Comparison of ENCODE assay signal across 21 cellular contexts in the genomic region with DNA sequence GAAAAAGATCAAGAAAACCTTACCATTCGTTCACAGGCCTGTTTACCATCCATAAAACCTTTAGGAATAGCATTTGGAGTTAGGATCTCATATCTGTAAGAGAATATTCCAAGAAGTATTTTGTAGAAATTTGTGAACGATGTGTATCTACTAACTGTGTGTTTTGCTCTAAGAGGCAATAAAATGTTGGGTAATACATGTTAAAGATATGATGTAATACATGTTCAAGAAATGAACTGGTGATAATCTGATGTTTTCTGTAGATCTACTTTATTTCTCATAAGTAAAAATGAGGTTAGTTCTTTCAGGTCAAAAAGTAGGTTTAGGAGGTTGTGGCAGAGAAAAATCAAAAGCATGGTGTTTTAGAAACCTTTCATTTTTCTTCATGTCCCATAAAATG.
A peak's percentile ranks its signal among the peaks of the same experiment; 100 is the strongest.
DNase-seq lines count a peak whose midpoint lies in the region; ATAC-seq, FAIRE-seq and TF ChIP-seq lines count a peak whose summit lies in the region.
"Had no signal": no experiment of that assay in that cellular context is flagged by ENCODE, and none has a peak within 500 bp of the region (broad histone marks: within the 10 kb centered on the region; RNA-seq: fewer than 3 reads in every experiment).

No MANE protein-coding gene starts in this region.

- peak; percentile 70 for FAIRE-seq in A549 (lab: Jason Lieb, UNC)
- FAIRE-seq: G401.6, GM12892, GM18507, H54 had no signal

- H3K4me2 ChIP-seq in A549, result no peak overlapping the region
- H3K4me2 ChIP-seq in Karpas-422 (ENCODE audit: low read depth, low read length, poor library complexity, severe bottlenecking), result no peak overlapping the region
- H3K4me2 ChIP-seq in osteoblast (ENCODE audit: insufficient read depth, low read length), result no peak overlapping the region
- H3K4me2 ChIP-seq: BLaER1 treated with 17β-estradiol and CSF1 and Interleukin-3, amounts not matched to agents 10 nM and 100 nM; GM23338 had no signal

- H3K9me3 ChIP-seq in A549 (no peaks in the 10 kb centered on the region), Karpas-422 (ENCODE audit: low read length) (no peaks in the 10 kb centered on the region), osteoblast (ENCODE audit: low read depth, low read length) (no peaks in the 10 kb centered on the region), tibial artery (no peaks in the 10 kb centered on the region)
- H3K9me3 ChIP-seq: BLaER1 treated with 17β-estradiol and CSF1 and Interleukin-3, amounts not matched to agents 10 nM and 100 nM had no signal

- H3K4me1 ChIP-seq in A549 (no peaks in the 10 kb centered on the region), Karpas-422 (ENCODE audit: low read length) (no peaks in the 10 kb centered on the region), osteoblast (ENCODE audit: insufficient read depth, low read length) (no peaks in the 10 kb centered on the region), tibial artery (peaks cover 0 to 27% (median 0%) of the 10 kb centered on the region in 4 donors)
- H3K4me1 ChIP-seq: BLaER1 treated with 17β-estradiol and CSF1 and Interleukin-3, amounts not matched to agents 10 nM and 100 nM had no signal

- H4K20me1 ChIP-seq in Karpas-422 (ENCODE audit: insufficient read depth, low read depth, low read length) (no peaks in the 10 kb centered on the region), osteoblast (ENCODE audit: insufficient read depth, low read length) (no peaks in the 10 kb centered on the region)
- H4K20me1 ChIP-seq: BLaER1 treated with 17β-estradiol and CSF1 and Interleukin-3, amounts not matched to agents 10 nM and 100 nM had no signal

- TF ChIP-seq RAD21 in A549 (conservative IDR thresholded peaks at IDR 0.05 in 1 of 2, IDR thresholded peaks at IDR 0.05 in 1 of 2), result no peak

- no peaks in the 10 kb centered on the region for H3K9me2 ChIP-seq in Karpas-422 (replicated peaks; ENCODE audit: insufficient read depth, low read length)

- POLR2A ChIA-PET in A549 (lab: Yijun Ruan, JAX), result no interaction called here

- TF ChIP-seq CTCF in A549 (IDR thresholded peaks at IDR 0.05) (no peak), endothelial cell (IDR thresholded peaks at IDR 0.05; ENCODE audit: unreplicated experiment) (no peak), osteoblast (IDR thresholded peaks at IDR 0.05; ENCODE audit: extremely low read depth, low read depth, low read length) (no peak), tibial artery (IDR thresholded peaks at IDR 0.05) (no peak)

- no peak overlapping the region for H3K27ac ChIP-seq in A549
- no peak overlapping the region for H3K27ac ChIP-seq in Karpas-422 (ENCODE audit: low read length)
- no peak overlapping the region for H3K27ac ChIP-seq in osteoblast (ENCODE audit: low read depth, low read length)
- peak overlapping the region in 1 of 2 donors; percentile 7 for H3K27ac ChIP-seq in tibial artery
- H3K27ac ChIP-seq: BLaER1 treated with 17β-estradiol and CSF1 and Interleukin-3, amounts not matched to agents 10 nM and 100 nM had no signal

- H3K9me3 Mint-ChIP-seq in endothelial cell (ENCODE audit: unreplicated experiment), result no peaks in the 10 kb centered on the region
- H3K9me3 Mint-ChIP-seq: CD8-positive, alpha-beta T cell; GM23338 had no signal

- H3K27ac Mint-ChIP-seq in endothelial cell (ENCODE audit: unreplicated experiment), result no peak overlapping the region
- H3K27ac Mint-ChIP-seq: B cell; CD8-positive, alpha-beta T cell; GM23338 had no signal

- no peak for DNase-seq in A549 (ENCODE audit: low read depth in 1 of 2, low spot score in 1 of 2)
- peak; percentile 26 for DNase-seq in Karpas-422
- no peak for DNase-seq in endothelial cell (ENCODE audit: low spot score)
- peak; percentile 9 for DNase-seq in osteoblast (ENCODE audit: insufficient read length, low spot score, missing footprints)
- DNase-seq in tibial artery, result no peak
- DNase-seq in activated CD4-positive, alpha-beta T cell treated with anti-CD3 and anti-CD28 coated beads for 4 hours, result no peak
- DNase-seq: 8988T; CD8-positive, alpha-beta T cell; DMS 273 treated with DMSO at 0.1 percent for 48 hours; DMS53; DND-41; HCEC 1CT had no signal

- no peak overlapping the region for H3K9ac ChIP-seq in Karpas-422 (ENCODE audit: low read length)
- H3K9ac ChIP-seq: BLaER1 treated with 17β-estradiol and CSF1 and Interleukin-3, amounts not matched to agents 10 nM and 100 nM had no signal

- intact Hi-C loops in tibial artery (cut with DNase I; ENCODE audit: low total_unique reads), result no loop called here

- CTCF ChIA-PET in A549 (lab: Yijun Ruan, JAX), result interaction anchor here (0.8 to 1.3 kb wide), 4 partner anchors 10 to 135 kb away, joined by 3 to 5 read pairs (median 4); no protein-coding TSS in a partner anchor

- peaks cover 63% of the 10 kb centered on the region for H3K36me3 Mint-ChIP-seq in endothelial cell (ENCODE audit: low read depth, unreplicated experiment)

- H3K4me3 ChIP-seq in A549 (no peak overlapping the region), Karpas-422 (ENCODE audit: low read length) (no peak overlapping the region), osteoblast (ENCODE audit: insufficient read depth, low read length) (no peak overlapping the region), tibial artery (no peak overlapping the region)
- H3K4me3 ChIP-seq: BLaER1 treated with 17β-estradiol and CSF1 and Interleukin-3, amounts not matched to agents 10 nM and 100 nM; GM23338 had no signal

- H3K4me1 Mint-ChIP-seq in endothelial cell (ENCODE audit: unreplicated experiment), result no peaks in the 10 kb centered on the region
- H3K4me1 Mint-ChIP-seq: B cell, GM23338 had no signal

- TF ChIP-seq EP300 in A549 (IDR thresholded peaks at IDR 0.05), result no peak

- TF ChIP-seq POLR2A in A549 (IDR thresholded peaks at IDR 0.05; ENCODE audit: low read length), result no peak

- H3K27me3 ChIP-seq in Karpas-422 (ENCODE audit: low read length), result no peaks in the 10 kb centered on the region
- H3K27me3 ChIP-seq in osteoblast (ENCODE audit: insufficient read depth, low read length), result no peaks in the 10 kb centered on the region
- H3K27me3 ChIP-seq in tibial artery, result no peaks in the 10 kb centered on the region
- H3K27me3 ChIP-seq: BLaER1 treated with 17β-estradiol and CSF1 and Interleukin-3, amounts not matched to agents 10 nM and 100 nM had no signal

- H3K4me3 Mint-ChIP-seq in endothelial cell (ENCODE audit: unreplicated experiment), result peak overlapping the region; percentile 48
- H3K4me3 Mint-ChIP-seq: B cell; CD8-positive, alpha-beta T cell; GM23338 had no signal

- 47% methylated on average over 2 of the region's 2 CpGs for WGBS in A549 (ENCODE audit: missing lambda C conversion rate)

- H3K36me3 ChIP-seq in Karpas-422 (ENCODE audit: insufficient read depth, low read length), result no peaks in the 10 kb centered on the region
- peaks cover 32% of the 10 kb centered on the region for H3K36me3 ChIP-seq in osteoblast (ENCODE audit: insufficient read depth, low read length)
- H3K36me3 ChIP-seq in tibial artery, result peaks cover 74 to 91% (median 90%) of the 10 kb centered on the region in 3 donors

- H3K79me2 ChIP-seq in Karpas-422 (ENCODE audit: low read length) (no peaks in the 10 kb centered on the region), osteoblast (ENCODE audit: insufficient read depth, low read length) (no peaks in the 10 kb centered on the region)

- ATAC-seq in A549, result no peak
- no peak for ATAC-seq in HG03095 (IDR thresholded peaks at IDR 0.05; ENCODE audit: unreplicated experiment)
- ATAC-seq in HG02852 (IDR thresholded peaks at IDR 0.05; ENCODE audit: unreplicated experiment), result no peak
- ATAC-seq: CD8-positive, alpha-beta T cell; GM23338 had no signal

- peaks cover 7% of the 10 kb centered on the region for H3K27me3 Mint-ChIP-seq in endothelial cell (ENCODE audit: unreplicated experiment)
- H3K27me3 Mint-ChIP-seq: B cell had no signal

- H2AFZ ChIP-seq in Karpas-422 (ENCODE audit: low read length) (no peak overlapping the region), osteoblast (ENCODE audit: low read length) (no peak overlapping the region)
- H2AFZ ChIP-seq: GM23338 had no signal

TF ChIP-seq in A549, 52 proteins besides CTCF, POLR2A, EP300 and RAD21:
- no peak for TF ChIP-seq EHF (CRISPR knock-in tag; IDR thresholded peaks at IDR 0.05)
- TF ChIP-seq NPAS2 (CRISPR knock-in tag; IDR thresholded peaks at IDR 0.05; ENCODE audit: borderline replicate concordance), result no peak
- no peak for TF ChIP-seq HOXA7 (CRISPR knock-in tag; IDR thresholded peaks at IDR 0.05)
- TF ChIP-seq FOSL2 (IDR thresholded peaks at IDR 0.05), result no peak
- TF ChIP-seq FOSL2 (CRISPR knock-in tag; IDR thresholded peaks at IDR 0.05), result no peak
- no peak for TF ChIP-seq EHMT2 (IDR thresholded peaks at IDR 0.05; ENCODE audit: low read depth)
- TF ChIP-seq, protein P1, sequence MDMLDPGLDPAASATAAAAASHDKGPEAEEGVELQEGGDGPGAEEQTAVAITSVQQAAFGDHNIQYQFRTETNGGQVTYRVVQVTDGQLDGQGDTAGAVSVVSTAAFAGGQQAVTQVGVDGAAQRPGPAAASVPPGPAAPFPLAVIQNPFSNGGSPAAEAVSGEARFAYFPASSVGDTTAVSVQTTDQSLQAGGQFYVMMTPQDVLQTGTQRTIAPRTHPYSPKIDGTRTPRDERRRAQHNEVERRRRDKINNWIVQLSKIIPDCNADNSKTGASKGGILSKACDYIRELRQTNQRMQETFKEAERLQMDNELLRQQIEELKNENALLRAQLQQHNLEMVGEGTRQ (IDR thresholded peaks at IDR 0.05), result no peak
- no peak for TF ChIP-seq RFX5 (IDR thresholded peaks at IDR 0.05)
- no peak for TF ChIP-seq HDAC2 (IDR thresholded peaks at IDR 0.05)
- TF ChIP-seq SREBF2 (IDR thresholded peaks at IDR 0.05), result no peak
- no peak for TF ChIP-seq NR3C1 (IDR thresholded peaks at IDR 0.05)
- TF ChIP-seq, protein P2, sequence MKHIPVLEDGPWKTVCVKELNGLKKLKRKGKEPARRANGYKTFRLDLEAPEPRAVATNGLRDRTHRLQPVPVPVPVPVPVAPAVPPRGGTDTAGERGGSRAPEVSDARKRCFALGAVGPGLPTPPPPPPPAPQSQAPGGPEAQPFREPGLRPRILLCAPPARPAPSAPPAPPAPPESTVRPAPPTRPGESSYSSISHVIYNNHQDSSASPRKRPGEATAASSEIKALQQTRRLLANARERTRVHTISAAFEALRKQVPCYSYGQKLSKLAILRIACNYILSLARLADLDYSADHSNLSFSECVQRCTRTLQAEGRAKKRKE (CRISPR knock-in tag; IDR thresholded peaks at IDR 0.05; ENCODE audit: low read depth), result no peak
- TF ChIP-seq, protein P3, sequence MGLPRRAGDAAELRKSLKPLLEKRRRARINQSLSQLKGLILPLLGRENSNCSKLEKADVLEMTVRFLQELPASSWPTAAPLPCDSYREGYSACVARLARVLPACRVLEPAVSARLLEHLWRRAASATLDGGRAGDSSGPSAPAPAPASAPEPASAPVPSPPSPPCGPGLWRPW (IDR thresholded peaks at IDR 0.05), result no peak
TF ChIP-seq in A549: peak in this region for 0.

Comparison
In these comparisons a context has a peak if more than half of its experiments do, and no peak if none do; other contexts are left out.
1. DNase-seq: peak in Karpas-422 (single experiment) and osteoblast (single experiment); none in A549 (0 of 2), endothelial cell (single experiment), tibial artery (0 of 2) and activated CD4-positive, alpha-beta T cell treated with anti-CD3 and anti-CD28 coated beads for 4 hours (0 of 2).